22 cellular contexts compared by ENCODE assay signal in genomic region chr16:53849994-53850393, GRCh38.
"Had no signal": no experiment of that assay in that cellular context is flagged by ENCODE, and none has a peak within 500 bp of the region (broad histone marks: within the 10 kb centered on the region; RNA-seq: fewer than 3 reads in every experiment).

No MANE protein-coding gene starts in this region.

- ATAC-seq: activated T-cell treated with anti-CD3 and anti-CD28 coated beads, Interleukin-2, amount 50 U/mL, for 72 hours; esophagus mucosa; gastroesophageal sphincter; heart left ventricle; left ventricle myocardium superior; upper lobe of right lung had no signal

- H3K9me3 Mint-ChIP-seq: activated T-cell treated with anti-CD3 and anti-CD28 coated beads, Interleukin-2, amount 50 U/mL, for 72 hours; central memory CD8-positive, alpha-beta T cell had no signal

- H3K27me3 ChIP-seq: ascending aorta, gastroesophageal sphincter, heart left ventricle, upper lobe of right lung had no signal

- H3K9me3 ChIP-seq: ascending aorta, upper lobe of right lung had no signal

- H3K4me3 Mint-ChIP-seq: activated naive CD4-positive, alpha-beta T cell treated with anti-CD3 and anti-CD28 coated beads, Interleukin-2, amount 50 U/mL, for 24 hours; activated T-cell treated with anti-CD3 and anti-CD28 coated beads, Interleukin-2, amount 50 U/mL, for 72 hours; central memory CD8-positive, alpha-beta T cell; neural crest cell had no signal

- DNase-seq: activated CD4-positive, alpha-beta T cell treated with anti-CD3 and anti-CD28 coated beads, Interleukin-2, amount 50 U/mL, for 1 hour; activated CD4-positive, CD25-positive, alpha-beta regulatory T cell treated with anti-CD3 and anti-CD28 coated beads, Interleukin-2, amount 50 U/mL, for 72 hours; activated CD8-positive, alpha-beta memory T cell treated with anti-CD3 and anti-CD28 coated beads, Interleukin-2, amount 50 U/mL, for 4 hours; activated effector memory CD4-positive, alpha-beta T cell treated with anti-CD3 and anti-CD28 coated beads, Interleukin-2, amount 50 U/mL, for 16 hours; activated T-cell treated with anti-CD3 and anti-CD28 coated beads, Interleukin-2, amount 50 U/mL, for 72 hours; cortex of kidney; effector CD4-positive, alpha-beta T cell; heart left ventricle; left ventricle myocardium superior; retina; stimulated activated CD4-positive, alpha-beta T cell treated with anti-CD3 and anti-CD28 coated beads, Interleukin-12 subunit alpha, Interleukin-12 subunit beta, amount 100 ng/mL, for 4 hours; stimulated activated CD4-positive, alpha-beta T cell treated with anti-CD3 and anti-CD28 coated beads, Interleukin-1b, Interleukin-23, amount 100 ng/mL, for 48 hours; stimulated activated CD8-positive, alpha-beta memory T cell treated with anti-CD3 and anti-CD28 coated beads, Interleukin-4, amount 100 ng/mL, for 48 hours; stimulated activated naive CD4-positive, alpha-beta T cell; upper lobe of right lung had no signal

- H3K4me3 ChIP-seq: ascending aorta, gastroesophageal sphincter, heart left ventricle, upper lobe of right lung had no signal

- H3K27me3 Mint-ChIP-seq: activated naive CD4-positive, alpha-beta T cell treated with anti-CD3 and anti-CD28 coated beads, Interleukin-2, amount 50 U/mL, for 24 hours; central memory CD8-positive, alpha-beta T cell had no signal

- H3K4me1 ChIP-seq: ascending aorta, gastroesophageal sphincter, upper lobe of right lung had no signal

- H3K27ac ChIP-seq: ascending aorta, gastroesophageal sphincter, heart left ventricle, upper lobe of right lung, VCaP had no signal

- H3K27ac Mint-ChIP-seq: activated naive CD4-positive, alpha-beta T cell treated with anti-CD3 and anti-CD28 coated beads, Interleukin-2, amount 50 U/mL, for 24 hours; activated T-cell treated with anti-CD3 and anti-CD28 coated beads, Interleukin-2, amount 50 U/mL, for 72 hours had no signal
